ENCODE assay signal across 1 cellular context in genomic region chr20:4220352-4220751, GRCh38.
TF ChIP-seq lines count a peak whose summit lies in the region.

No MANE protein-coding gene starts in this region.

TF ChIP-seq in K562, 482 proteins besides CTCF, POLR2A, EP300 and RAD21:
- TF ChIP-seq PRDM10 (IDR thresholded peaks at IDR 0.05; ENCODE audit: partially characterized antibody): no peak
- TF ChIP-seq TAL1 (IDR thresholded peaks at IDR 0.05): no peak
- TF ChIP-seq RFX5 (IDR thresholded peaks at IDR 0.05; ENCODE audit: low read depth, low read length): no peak
- TF ChIP-seq MEIS2 (IDR thresholded peaks at IDR 0.05; ENCODE audit: partially characterized antibody): no peak
- TF ChIP-seq, protein P1, sequence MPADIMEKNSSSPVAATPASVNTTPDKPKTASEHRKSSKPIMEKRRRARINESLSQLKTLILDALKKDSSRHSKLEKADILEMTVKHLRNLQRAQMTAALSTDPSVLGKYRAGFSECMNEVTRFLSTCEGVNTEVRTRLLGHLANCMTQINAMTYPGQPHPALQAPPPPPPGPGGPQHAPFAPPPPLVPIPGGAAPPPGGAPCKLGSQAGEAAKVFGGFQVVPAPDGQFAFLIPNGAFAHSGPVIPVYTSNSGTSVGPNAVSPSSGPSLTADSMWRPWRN (IDR thresholded peaks at IDR 0.05; ENCODE audit: low read depth): no peak
- TF ChIP-seq, protein P2, sequence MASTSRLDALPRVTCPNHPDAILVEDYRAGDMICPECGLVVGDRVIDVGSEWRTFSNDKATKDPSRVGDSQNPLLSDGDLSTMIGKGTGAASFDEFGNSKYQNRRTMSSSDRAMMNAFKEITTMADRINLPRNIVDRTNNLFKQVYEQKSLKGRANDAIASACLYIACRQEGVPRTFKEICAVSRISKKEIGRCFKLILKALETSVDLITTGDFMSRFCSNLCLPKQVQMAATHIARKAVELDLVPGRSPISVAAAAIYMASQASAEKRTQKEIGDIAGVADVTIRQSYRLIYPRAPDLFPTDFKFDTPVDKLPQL (IDR thresholded peaks at IDR 0.05; ENCODE audit: extremely low read depth, insufficient read length): no peak
- TF ChIP-seq ZNF785 (CRISPR knock-in tag; IDR thresholded peaks at IDR 0.05): no peak
- TF ChIP-seq ZZZ3 (IDR thresholded peaks at IDR 0.05): no peak
